1 cellular context compared by ENCODE assay signal in the genomic region with DNA sequence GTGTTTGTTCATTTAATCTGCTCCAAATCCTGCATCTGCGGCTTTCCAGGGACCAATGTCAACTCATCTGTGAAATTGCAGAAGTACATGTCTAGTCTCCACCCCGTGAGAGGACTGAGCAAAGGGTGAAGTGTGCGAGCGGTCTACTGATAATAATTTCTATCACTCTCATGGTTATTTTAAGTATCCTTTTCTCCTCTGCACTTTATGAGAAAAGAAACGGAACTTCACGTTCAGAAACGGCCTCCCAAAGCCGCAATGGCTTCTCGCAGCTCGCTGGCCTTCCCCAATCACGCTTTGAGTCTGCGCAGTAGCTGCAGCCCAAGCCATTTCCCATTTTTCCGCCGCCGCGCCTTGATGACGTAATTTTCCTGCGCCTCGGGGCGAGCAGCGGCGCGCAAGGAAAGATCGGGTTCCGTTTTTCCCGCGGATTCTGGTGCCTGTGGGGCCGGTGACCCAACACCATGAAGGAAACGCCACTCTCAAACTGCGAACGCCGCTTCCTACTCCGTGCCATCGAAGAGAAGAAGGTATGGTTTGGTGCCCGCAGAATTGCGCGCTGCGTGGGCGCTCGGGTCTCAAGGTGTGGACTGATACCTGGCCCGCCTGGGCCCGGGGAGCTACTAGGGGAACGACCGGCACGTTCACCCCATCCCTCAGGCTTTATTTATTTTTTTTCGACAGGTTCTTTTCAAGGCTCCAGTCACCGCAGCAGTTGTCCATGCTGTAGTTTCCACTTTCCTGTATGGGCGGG.
TF ChIP-seq lines count a peak whose summit lies in the region.

A gene with protein sequence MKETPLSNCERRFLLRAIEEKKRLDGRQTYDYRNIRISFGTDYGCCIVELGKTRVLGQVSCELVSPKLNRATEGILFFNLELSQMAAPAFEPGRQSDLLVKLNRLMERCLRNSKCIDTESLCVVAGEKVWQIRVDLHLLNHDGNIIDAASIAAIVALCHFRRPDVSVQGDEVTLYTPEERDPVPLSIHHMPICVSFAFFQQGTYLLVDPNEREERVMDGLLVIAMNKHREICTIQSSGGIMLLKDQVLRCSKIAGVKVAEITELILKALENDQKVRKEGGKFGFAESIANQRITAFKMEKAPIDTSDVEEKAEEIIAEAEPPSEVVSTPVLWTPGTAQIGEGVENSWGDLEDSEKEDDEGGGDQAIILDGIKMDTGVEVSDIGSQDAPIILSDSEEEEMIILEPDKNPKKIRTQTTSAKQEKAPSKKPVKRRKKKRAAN (plus strand): TSS at position 363 of the 754 bp plus-strand sequence. CDS start 102 bp downstream, at position 465.

TF ChIP-seq in K562, 482 proteins besides CTCF, POLR2A, EP300 and RAD21 (continued from another document and continues in another):
- TF ChIP-seq, protein P1, sequence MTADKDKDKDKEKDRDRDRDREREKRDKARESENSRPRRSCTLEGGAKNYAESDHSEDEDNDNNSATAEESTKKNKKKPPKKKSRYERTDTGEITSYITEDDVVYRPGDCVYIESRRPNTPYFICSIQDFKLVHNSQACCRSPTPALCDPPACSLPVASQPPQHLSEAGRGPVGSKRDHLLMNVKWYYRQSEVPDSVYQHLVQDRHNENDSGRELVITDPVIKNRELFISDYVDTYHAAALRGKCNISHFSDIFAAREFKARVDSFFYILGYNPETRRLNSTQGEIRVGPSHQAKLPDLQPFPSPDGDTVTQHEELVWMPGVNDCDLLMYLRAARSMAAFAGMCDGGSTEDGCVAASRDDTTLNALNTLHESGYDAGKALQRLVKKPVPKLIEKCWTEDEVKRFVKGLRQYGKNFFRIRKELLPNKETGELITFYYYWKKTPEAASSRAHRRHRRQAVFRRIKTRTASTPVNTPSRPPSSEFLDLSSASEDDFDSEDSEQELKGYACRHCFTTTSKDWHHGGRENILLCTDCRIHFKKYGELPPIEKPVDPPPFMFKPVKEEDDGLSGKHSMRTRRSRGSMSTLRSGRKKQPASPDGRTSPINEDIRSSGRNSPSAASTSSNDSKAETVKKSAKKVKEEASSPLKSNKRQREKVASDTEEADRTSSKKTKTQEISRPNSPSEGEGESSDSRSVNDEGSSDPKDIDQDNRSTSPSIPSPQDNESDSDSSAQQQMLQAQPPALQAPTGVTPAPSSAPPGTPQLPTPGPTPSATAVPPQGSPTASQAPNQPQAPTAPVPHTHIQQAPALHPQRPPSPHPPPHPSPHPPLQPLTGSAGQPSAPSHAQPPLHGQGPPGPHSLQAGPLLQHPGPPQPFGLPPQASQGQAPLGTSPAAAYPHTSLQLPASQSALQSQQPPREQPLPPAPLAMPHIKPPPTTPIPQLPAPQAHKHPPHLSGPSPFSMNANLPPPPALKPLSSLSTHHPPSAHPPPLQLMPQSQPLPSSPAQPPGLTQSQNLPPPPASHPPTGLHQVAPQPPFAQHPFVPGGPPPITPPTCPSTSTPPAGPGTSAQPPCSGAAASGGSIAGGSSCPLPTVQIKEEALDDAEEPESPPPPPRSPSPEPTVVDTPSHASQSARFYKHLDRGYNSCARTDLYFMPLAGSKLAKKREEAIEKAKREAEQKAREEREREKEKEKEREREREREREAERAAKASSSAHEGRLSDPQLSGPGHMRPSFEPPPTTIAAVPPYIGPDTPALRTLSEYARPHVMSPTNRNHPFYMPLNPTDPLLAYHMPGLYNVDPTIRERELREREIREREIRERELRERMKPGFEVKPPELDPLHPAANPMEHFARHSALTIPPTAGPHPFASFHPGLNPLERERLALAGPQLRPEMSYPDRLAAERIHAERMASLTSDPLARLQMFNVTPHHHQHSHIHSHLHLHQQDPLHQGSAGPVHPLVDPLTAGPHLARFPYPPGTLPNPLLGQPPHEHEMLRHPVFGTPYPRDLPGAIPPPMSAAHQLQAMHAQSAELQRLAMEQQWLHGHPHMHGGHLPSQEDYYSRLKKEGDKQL (CRISPR knock-in tag; IDR thresholded peaks at IDR 0.05; ENCODE audit: borderline replicate concordance), result no peak
- TF ChIP-seq ESRRB (CRISPR knock-in tag; IDR thresholded peaks at IDR 0.05; ENCODE audit: borderline replicate concordance), result no peak
- TF ChIP-seq, protein P2, sequence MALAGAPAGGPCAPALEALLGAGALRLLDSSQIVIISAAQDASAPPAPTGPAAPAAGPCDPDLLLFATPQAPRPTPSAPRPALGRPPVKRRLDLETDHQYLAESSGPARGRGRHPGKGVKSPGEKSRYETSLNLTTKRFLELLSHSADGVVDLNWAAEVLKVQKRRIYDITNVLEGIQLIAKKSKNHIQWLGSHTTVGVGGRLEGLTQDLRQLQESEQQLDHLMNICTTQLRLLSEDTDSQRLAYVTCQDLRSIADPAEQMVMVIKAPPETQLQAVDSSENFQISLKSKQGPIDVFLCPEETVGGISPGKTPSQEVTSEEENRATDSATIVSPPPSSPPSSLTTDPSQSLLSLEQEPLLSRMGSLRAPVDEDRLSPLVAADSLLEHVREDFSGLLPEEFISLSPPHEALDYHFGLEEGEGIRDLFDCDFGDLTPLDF (CRISPR knock-in tag; IDR thresholded peaks at IDR 0.05), result peak; percentile 91
- TF ChIP-seq MXI1 (IDR thresholded peaks at IDR 0.05; ENCODE audit: low read depth, low read length), result peak; percentile 67
- TF ChIP-seq, protein P3, sequence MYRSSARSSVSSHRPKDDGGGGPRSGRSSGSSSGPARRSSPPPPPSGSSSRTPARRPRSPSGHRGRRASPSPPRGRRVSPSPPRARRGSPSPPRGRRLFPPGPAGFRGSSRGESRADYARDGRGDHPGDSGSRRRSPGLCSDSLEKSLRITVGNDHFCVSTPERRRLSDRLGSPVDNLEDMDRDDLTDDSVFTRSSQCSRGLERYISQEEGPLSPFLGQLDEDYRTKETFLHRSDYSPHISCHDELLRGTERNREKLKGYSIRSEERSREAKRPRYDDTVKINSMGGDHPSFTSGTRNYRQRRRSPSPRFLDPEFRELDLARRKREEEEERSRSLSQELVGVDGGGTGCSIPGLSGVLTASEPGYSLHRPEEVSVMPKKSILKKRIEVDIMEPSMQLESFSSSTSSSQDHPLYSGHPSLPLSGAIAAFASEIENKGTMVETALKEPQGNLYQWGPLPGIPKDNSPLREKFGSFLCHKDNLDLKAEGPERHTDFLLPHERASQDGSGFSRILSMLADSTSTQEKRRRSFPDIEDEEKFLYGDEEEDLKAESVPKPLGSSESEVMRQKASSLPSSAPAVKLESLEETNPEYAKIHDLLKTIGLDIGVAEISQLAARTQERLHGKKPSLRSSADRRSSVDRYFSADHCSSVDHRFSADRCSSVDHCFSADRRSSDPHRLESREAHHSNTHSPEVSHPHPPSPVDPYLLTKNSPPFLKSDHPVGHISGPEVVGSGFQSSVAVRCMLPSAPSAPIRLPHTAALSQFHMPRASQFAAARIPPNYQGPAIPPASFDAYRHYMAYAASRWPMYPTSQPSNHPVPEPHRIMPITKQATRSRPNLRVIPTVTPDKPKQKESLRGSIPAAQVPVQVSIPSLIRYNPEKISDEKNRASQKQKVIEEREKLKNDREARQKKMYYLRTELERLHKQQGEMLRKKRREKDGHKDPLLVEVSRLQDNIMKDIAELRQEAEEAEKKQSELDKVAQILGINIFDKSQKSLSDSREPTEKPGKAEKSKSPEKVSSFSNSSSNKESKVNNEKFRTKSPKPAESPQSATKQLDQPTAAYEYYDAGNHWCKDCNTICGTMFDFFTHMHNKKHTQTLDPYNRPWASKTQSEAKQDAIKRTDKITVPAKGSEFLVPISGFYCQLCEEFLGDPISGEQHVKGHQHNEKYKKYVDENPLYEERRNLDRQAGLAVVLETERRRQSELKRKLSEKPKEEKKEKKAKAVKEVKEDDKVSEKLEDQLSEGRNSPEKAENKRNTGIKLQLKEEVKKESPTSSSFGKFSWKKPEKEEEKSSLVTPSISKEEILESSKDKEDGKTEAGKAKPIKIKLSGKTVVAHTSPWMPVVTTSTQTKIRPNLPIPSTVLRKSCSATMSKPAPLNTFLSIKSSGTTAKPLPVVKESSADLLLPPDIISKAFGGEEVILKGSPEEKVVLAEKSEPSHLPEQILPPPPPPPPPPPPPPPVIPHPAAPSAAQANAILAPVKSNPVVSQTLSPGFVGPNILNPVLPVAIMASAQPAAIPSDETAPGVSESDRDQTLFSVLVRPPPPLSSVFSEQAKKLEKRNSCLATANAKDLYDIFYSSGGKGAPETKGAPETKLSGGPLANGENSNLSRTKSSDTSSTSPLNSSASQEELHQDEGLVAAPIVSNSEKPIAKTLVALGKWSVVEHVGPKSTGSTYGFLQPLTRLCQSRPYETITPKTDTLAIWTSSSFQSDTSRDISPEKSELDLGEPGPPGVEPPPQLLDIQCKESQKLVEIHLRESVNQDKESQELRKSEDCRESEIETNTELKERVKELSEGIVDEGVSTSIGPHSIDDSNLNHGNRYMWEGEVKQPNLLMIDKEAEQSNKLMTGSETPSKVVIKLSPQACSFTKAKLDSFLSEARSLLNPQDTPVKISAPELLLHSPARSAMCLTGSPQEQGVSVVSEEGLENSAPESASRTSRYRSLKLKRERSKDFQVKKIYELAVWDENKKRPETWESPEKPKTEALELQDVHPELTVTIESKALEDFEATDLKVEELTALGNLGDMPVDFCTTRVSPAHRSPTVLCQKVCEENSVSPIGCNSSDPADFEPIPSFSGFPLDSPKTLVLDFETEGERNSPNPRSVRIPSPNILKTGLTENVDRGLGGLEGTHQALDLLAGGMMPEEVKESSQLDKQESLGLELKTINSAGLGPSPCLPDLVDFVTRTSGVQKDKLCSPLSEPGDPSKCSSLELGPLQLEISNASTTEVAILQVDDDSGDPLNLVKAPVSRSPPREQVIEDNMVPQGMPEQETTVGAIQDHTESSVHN (IDR thresholded peaks at IDR 0.05; ENCODE audit: borderline replicate concordance in 1 of 2, low read depth in 1 of 2), result 0 out of 4 replicates have a peak, but pooled peaks of 1 of the 2 experiments have one; percentile 44
- 0 out of 2 replicates have a peak, but pooled peaks have one; percentile 58 for TF ChIP-seq ZFPM2 (CRISPR knock-in tag; IDR thresholded peaks at IDR 0.05)
- TF ChIP-seq, protein P4, sequence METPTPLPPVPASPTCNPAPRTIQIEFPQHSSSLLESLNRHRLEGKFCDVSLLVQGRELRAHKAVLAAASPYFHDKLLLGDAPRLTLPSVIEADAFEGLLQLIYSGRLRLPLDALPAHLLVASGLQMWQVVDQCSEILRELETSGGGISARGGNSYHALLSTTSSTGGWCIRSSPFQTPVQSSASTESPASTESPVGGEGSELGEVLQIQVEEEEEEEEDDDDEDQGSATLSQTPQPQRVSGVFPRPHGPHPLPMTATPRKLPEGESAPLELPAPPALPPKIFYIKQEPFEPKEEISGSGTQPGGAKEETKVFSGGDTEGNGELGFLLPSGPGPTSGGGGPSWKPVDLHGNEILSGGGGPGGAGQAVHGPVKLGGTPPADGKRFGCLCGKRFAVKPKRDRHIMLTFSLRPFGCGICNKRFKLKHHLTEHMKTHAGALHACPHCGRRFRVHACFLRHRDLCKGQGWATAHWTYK (CRISPR knock-in tag; IDR thresholded peaks at IDR 0.05), result no peak
- TF ChIP-seq, protein P5, sequence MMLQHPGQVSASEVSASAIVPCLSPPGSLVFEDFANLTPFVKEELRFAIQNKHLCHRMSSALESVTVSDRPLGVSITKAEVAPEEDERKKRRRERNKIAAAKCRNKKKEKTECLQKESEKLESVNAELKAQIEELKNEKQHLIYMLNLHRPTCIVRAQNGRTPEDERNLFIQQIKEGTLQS (IDR thresholded peaks at IDR 0.05), result peak; percentile 100
- TF ChIP-seq, protein P5 (CRISPR knock-in tag; conservative IDR thresholded peaks at IDR 0.05), result 0 out of 2 replicates have a peak, but pooled peaks have one; percentile 19
- TF ChIP-seq E2F3 (CRISPR knock-in tag; IDR thresholded peaks at IDR 0.05), result peak; percentile 93
- TF ChIP-seq GABPB2 (CRISPR knock-in tag; conservative IDR thresholded peaks at IDR 0.05), result no peak
- TF ChIP-seq POLR2G (IDR thresholded peaks at IDR 0.05; ENCODE audit: low read depth, low read length), result peak; percentile 94
- no peak for TF ChIP-seq ILF3 (IDR thresholded peaks at IDR 0.05; ENCODE audit: borderline replicate concordance)
- TF ChIP-seq SP2 (IDR thresholded peaks at IDR 0.05; ENCODE audit: extremely low read depth, low read depth, low read length, poor library complexity, severe bottlenecking), result no peak
- TF ChIP-seq SRSF3 (IDR thresholded peaks at IDR 0.05; ENCODE audit: insufficient read depth, low read length), result 0 out of 2 replicates have a peak, but pooled peaks have one; percentile 65
- TF ChIP-seq, protein P6, sequence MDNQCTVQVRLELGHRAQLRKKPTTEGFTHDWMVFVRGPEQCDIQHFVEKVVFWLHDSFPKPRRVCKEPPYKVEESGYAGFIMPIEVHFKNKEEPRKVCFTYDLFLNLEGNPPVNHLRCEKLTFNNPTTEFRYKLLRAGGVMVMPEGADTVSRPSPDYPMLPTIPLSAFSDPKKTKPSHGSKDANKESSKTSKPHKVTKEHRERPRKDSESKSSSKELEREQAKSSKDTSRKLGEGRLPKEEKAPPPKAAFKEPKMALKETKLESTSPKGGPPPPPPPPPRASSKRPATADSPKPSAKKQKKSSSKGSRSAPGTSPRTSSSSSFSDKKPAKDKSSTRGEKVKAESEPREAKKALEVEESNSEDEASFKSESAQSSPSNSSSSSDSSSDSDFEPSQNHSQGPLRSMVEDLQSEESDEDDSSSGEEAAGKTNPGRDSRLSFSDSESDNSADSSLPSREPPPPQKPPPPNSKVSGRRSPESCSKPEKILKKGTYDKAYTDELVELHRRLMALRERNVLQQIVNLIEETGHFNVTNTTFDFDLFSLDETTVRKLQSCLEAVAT (IDR thresholded peaks at IDR 0.05), result peak in 1 of 2 experiments; percentile 83; a peak in 1 of 4 replicates
- TF ChIP-seq ZBED1 (IDR thresholded peaks at IDR 0.05), result 0 out of 2 replicates have a peak, but pooled peaks have one; percentile 43
- TF ChIP-seq SMAD4 (CRISPR knock-in tag; conservative IDR thresholded peaks at IDR 0.05), result peak; percentile 43; the same call in 1 of the 2 replicates
- peak; percentile 73 for TF ChIP-seq JUN (IDR thresholded peaks at IDR 0.05; ENCODE audit: borderline replicate concordance, low read depth, low read length)
- TF ChIP-seq JUN (CRISPR knock-in tag; IDR thresholded peaks at IDR 0.05; ENCODE audit: borderline replicate concordance), result no peak
- no peak for TF ChIP-seq XRCC5 (IDR thresholded peaks at IDR 0.05; ENCODE audit: low read depth, low read length)
- peak; percentile 77; the same call in 1 of the 2 replicates for TF ChIP-seq ELF1 (tag; IDR thresholded peaks at IDR 0.05)
- TF ChIP-seq TRIM24 (IDR thresholded peaks at IDR 0.05), result 0 out of 4 replicates have a peak, but pooled peaks have one; percentile 22 to 24
- no peak for TF ChIP-seq TGIF2 (CRISPR knock-in tag; IDR thresholded peaks at IDR 0.05)
